10 cellular contexts compared by ENCODE assay signal in genomic region chr5:113204525-113205161, GRCh38.
DNase-seq lines count a peak whose midpoint lies in the region; ATAC-seq, FAIRE-seq and TF ChIP-seq lines count a peak whose summit lies in the region.
"Had no signal": no experiment of that assay in that cellular context is flagged by ENCODE, and none has a peak within 500 bp of the region (broad histone marks: within the 10 kb centered on the region; RNA-seq: fewer than 3 reads in every experiment).

No MANE protein-coding gene starts in this region.

- H3K36me3 Mint-ChIP-seq in activated CD8-positive, alpha-beta T cell treated with anti-CD3 and anti-CD28 coated beads for 36 hours (ENCODE audit: low read depth): no peaks in the 10 kb centered on the region
- H3K36me3 Mint-ChIP-seq: neural progenitor cell had no signal

- H3K27ac ChIP-seq in keratinocyte (ENCODE audit: control insufficient read depth, insufficient read depth, low read length) (peak overlapping the region; percentile 80), transverse colon (no peak overlapping the region)
- H3K27ac ChIP-seq: neural progenitor cell had no signal

- CTCF ChIA-PET in activated CD8-positive, alpha-beta T cell treated with anti-CD3 and anti-CD28 coated beads for 36 hours (lab: Charles Lee): interaction anchor here (1.0 kb wide), 1 partner anchor 209 kb away, joined by 3 read pairs; no protein-coding TSS in a partner anchor

- intact Hi-C loops in transverse colon (cut with DNase I; ENCODE audit: low total_unique reads): no loop called here
- intact Hi-C loops in activated CD8-positive, alpha-beta T cell treated with anti-CD3 and anti-CD28 coated beads for 36 hours (cut with micrococcal nuclease): no loop called here

- POLR2A ChIA-PET in activated CD8-positive, alpha-beta T cell treated with anti-CD3 and anti-CD28 coated beads for 36 hours (lab: Charles Lee): no interaction called here

- dilution Hi-C loops in keratinocyte (cut with MboI; ENCODE audit: extremely low pct_ligation_motif_present, low sequenced_read_pairs): no loop called here

- 71 to 74% methylated on average over 6 to 7 of the region's 7 CpGs for WGBS in transverse colon (ENCODE audit: low coverage in 1 of 2), 2 donors

- no peak overlapping the region for H2AFZ ChIP-seq in keratinocyte (ENCODE audit: control insufficient read depth, low read length)
- H2AFZ ChIP-seq: neural progenitor cell had no signal

- H3K27ac Mint-ChIP-seq in activated CD8-positive, alpha-beta T cell treated with anti-CD3 and anti-CD28 coated beads for 36 hours: no peak overlapping the region
- H3K27ac Mint-ChIP-seq: activated T-helper 17 cell treated with anti-CD3 and anti-CD28 coated beads, Interleukin-2, amount 50 U/mL, for 72 hours; neural progenitor cell had no signal

- H3K4me3 ChIP-seq in choroid plexus epithelial cell (ENCODE audit: low read depth, low read length) (no peak overlapping the region), keratinocyte (ENCODE audit: control insufficient read depth in 2 of 3, extremely low read depth in 1 of 3, insufficient read depth in 2 of 3, low read depth in 1 of 3, low read length in 3 of 3) (peak overlapping the region in 2 of 3 experiments; percentile 12 to 29), transverse colon (no peak overlapping the region)
- H3K4me3 ChIP-seq: neural progenitor cell had no signal

- H3K4me1 ChIP-seq in keratinocyte (ENCODE audit: control insufficient read depth, extremely low read depth, insufficient read depth, low read length) (peaks cover 50% of the 10 kb centered on the region), transverse colon (no peaks in the 10 kb centered on the region)

- peak overlapping the region; percentile 32 for H3K9ac ChIP-seq in keratinocyte (ENCODE audit: control insufficient read depth, extremely low read depth, insufficient read depth, low read length)
- H3K9ac ChIP-seq: neural progenitor cell had no signal

- peaks cover 2% of the 10 kb centered on the region for H3K9me1 ChIP-seq in keratinocyte (ENCODE audit: control insufficient read depth, extremely low read depth, insufficient read depth, low read length)

- TF ChIP-seq CTCF in choroid plexus epithelial cell (conservative IDR thresholded peaks at IDR 0.05; ENCODE audit: low read depth, low read length): no peak
- TF ChIP-seq CTCF in keratinocyte (optimal IDR thresholded peaks at IDR 0.05 in 1 of 3, IDR thresholded peaks at IDR 0.05 in 1 of 3, conservative IDR thresholded peaks at IDR 0.05 in 1 of 3; ENCODE audit: extremely low read depth in 1 of 3, insufficient read depth in 2 of 3, low read length in 3 of 3): no peak
- no peak for TF ChIP-seq CTCF in transverse colon (IDR thresholded peaks at IDR 0.05)
- TF ChIP-seq CTCF in activated CD8-positive, alpha-beta T cell treated with anti-CD3 and anti-CD28 coated beads for 36 hours (IDR thresholded peaks at IDR 0.05): no peak

- peak; percentile 98 for FAIRE-seq in keratinocyte (lab: Jason Lieb, UNC)

- DNase-seq in NCI-H446 treated with DMSO at 0.1 percent for 48 hours (lab: John Stamatoyannopoulos, UW) (peak; percentile 49), choroid plexus epithelial cell (ENCODE audit: low read depth) (peak; percentile 76), keratinocyte (ENCODE audit: low read depth, low spot score) (peak; percentile 42), transverse colon (peak; percentile 32), NCI-H526 (lab: John Stamatoyannopoulos, UW) (no peak)
- DNase-seq in stimulated activated CD4-positive, alpha-beta T cell treated with anti-CD3 and anti-CD28 coated beads, Interleukin-2, amount 100 ng/mL, for 48 hours: no peak
- no peak for DNase-seq in activated CD8-positive, alpha-beta T cell treated with anti-CD3 and anti-CD28 coated beads for 36 hours

- no peaks in the 10 kb centered on the region for H4K20me1 ChIP-seq in keratinocyte (ENCODE audit: control insufficient read depth, extremely low read depth, insufficient read depth, low read length)

- no peaks in the 10 kb centered on the region for H3K9me3 Mint-ChIP-seq in activated CD8-positive, alpha-beta T cell treated with anti-CD3 and anti-CD28 coated beads for 36 hours
- H3K9me3 Mint-ChIP-seq: activated T-helper 17 cell treated with anti-CD3 and anti-CD28 coated beads, Interleukin-2, amount 50 U/mL, for 72 hours had no signal

- H3K27me3 ChIP-seq in keratinocyte (ENCODE audit: control insufficient read depth, extremely low read depth, insufficient read depth, low read length) (no peaks in the 10 kb centered on the region), transverse colon (no peaks in the 10 kb centered on the region)

- no peaks in the 10 kb centered on the region for H3K36me3 ChIP-seq in keratinocyte (ENCODE audit: control insufficient read depth in 2 of 2, extremely low read depth in 1 of 2, insufficient read depth in 2 of 2, low read length in 2 of 2)
- H3K36me3 ChIP-seq in transverse colon: no peaks in the 10 kb centered on the region
- H3K36me3 ChIP-seq: neural progenitor cell had no signal

- ATAC-seq in HG03097 (IDR thresholded peaks at IDR 0.05; ENCODE audit: low FRiP score, unreplicated experiment): no peak
- no peak for ATAC-seq in activated CD8-positive, alpha-beta T cell treated with anti-CD3 and anti-CD28 coated beads for 36 hours
- ATAC-seq: activated T-helper 17 cell treated with anti-CD3 and anti-CD28 coated beads, Interleukin-2, amount 50 U/mL, for 72 hours had no signal

- H3K4me3 Mint-ChIP-seq in activated CD8-positive, alpha-beta T cell treated with anti-CD3 and anti-CD28 coated beads for 36 hours: no peak overlapping the region
- H3K4me3 Mint-ChIP-seq: activated T-helper 17 cell treated with anti-CD3 and anti-CD28 coated beads, Interleukin-2, amount 50 U/mL, for 72 hours; neural progenitor cell had no signal

- in situ Hi-C loops in transverse colon (cut with MboI; ENCODE audit: low pct_ligation_motif_present in 1 of 4, low pct_unique_long_range_greater_than_20kb in 1 of 4, low sequenced_read_pairs in 3 of 4): no loop called here

- H3K4me2 ChIP-seq in keratinocyte (ENCODE audit: control insufficient read depth, extremely low read depth, insufficient read depth, low read depth, low read length): peak overlapping the region; percentile 89

- no peaks in the 10 kb centered on the region for H3K4me1 Mint-ChIP-seq in activated CD8-positive, alpha-beta T cell treated with anti-CD3 and anti-CD28 coated beads for 36 hours (ENCODE audit: low read depth)
- H3K4me1 Mint-ChIP-seq: activated T-helper 17 cell treated with anti-CD3 and anti-CD28 coated beads, Interleukin-2, amount 50 U/mL, for 72 hours had no signal

- no peak for TF ChIP-seq POLR2A in transverse colon (IDR thresholded peaks at IDR 0.05)

- H3K27me3 Mint-ChIP-seq in activated CD8-positive, alpha-beta T cell treated with anti-CD3 and anti-CD28 coated beads for 36 hours: no peaks in the 10 kb centered on the region
- H3K27me3 Mint-ChIP-seq: activated T-helper 17 cell treated with anti-CD3 and anti-CD28 coated beads, Interleukin-2, amount 50 U/mL, for 72 hours had no signal

- TF ChIP-seq EP300 in transverse colon (IDR thresholded peaks at IDR 0.05; ENCODE audit: low read depth): no peak

- peaks cover 65% of the 10 kb centered on the region for H3K79me2 ChIP-seq in keratinocyte (ENCODE audit: control insufficient read depth, insufficient read depth, low read length)

- H3K9me3 ChIP-seq in keratinocyte (ENCODE audit: control insufficient read depth, low read depth, low read length) (no peaks in the 10 kb centered on the region), transverse colon (no peaks in the 10 kb centered on the region)

Comparison
In these comparisons a context has a peak if more than half of its experiments do, and no peak if none do; other contexts are left out.
1. DNase-seq: peak in NCI-H446 treated with DMSO at 0.1 percent for 48 hours (single experiment), choroid plexus epithelial cell (single experiment), keratinocyte (single experiment) and transverse colon (single experiment); none in NCI-H526 (0 of 2), stimulated activated CD4-positive, alpha-beta T cell treated with anti-CD3 and anti-CD28 coated beads, Interleukin-2, amount 100 ng/mL, for 48 hours (0 of 2) and activated CD8-positive, alpha-beta T cell treated with anti-CD3 and anti-CD28 coated beads for 36 hours (single experiment).
2. H3K4me3 ChIP-seq: peak in keratinocyte (2 of 3); none in choroid plexus epithelial cell (single experiment) and transverse colon (0 of 4).